1 cellular context compared by ENCODE assay signal in genomic region chr12:93107514-93107942, GRCh38.
TF ChIP-seq lines count a peak whose summit lies in the region.

No MANE protein-coding gene starts in this region.

TF ChIP-seq in IMR-90, 13 proteins besides CTCF, POLR2A, EP300 and RAD21:
- TF ChIP-seq, protein P1, sequence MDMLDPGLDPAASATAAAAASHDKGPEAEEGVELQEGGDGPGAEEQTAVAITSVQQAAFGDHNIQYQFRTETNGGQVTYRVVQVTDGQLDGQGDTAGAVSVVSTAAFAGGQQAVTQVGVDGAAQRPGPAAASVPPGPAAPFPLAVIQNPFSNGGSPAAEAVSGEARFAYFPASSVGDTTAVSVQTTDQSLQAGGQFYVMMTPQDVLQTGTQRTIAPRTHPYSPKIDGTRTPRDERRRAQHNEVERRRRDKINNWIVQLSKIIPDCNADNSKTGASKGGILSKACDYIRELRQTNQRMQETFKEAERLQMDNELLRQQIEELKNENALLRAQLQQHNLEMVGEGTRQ (IDR thresholded peaks at IDR 0.05; ENCODE audit: low read depth, low read length): no peak
- TF ChIP-seq ELK1 (IDR thresholded peaks at IDR 0.05; ENCODE audit: borderline replicate concordance, low read depth, low read length) (no peak), RCOR1 (IDR thresholded peaks at IDR 0.05; ENCODE audit: insufficient replicate concordance, low read length) (no peak), MAZ (IDR thresholded peaks at IDR 0.05; ENCODE audit: borderline replicate concordance, low read depth, low read length) (no peak)
